ENCODE assay signal across 11 cellular contexts in genomic region chr2:160022162-160022561, GRCh38. TPM values are rescaled to one million over a fixed set of nuclear protein-coding genes. Genes with fewer than 3 reads are reported as not detected.
DNase-seq lines count a peak whose midpoint lies in the region; ATAC-seq, FAIRE-seq and TF ChIP-seq lines count a peak whose summit lies in the region.
"Had no signal": no experiment of that assay in that cellular context is flagged by ENCODE, and none has a peak within 500 bp of the region (broad histone marks: within the 10 kb centered on the region; RNA-seq: fewer than 3 reads in every experiment).

No MANE protein-coding gene starts in this region.

- no peaks in the 10 kb centered on the region for H3K27me3 ChIP-seq in RWPE2 (ENCODE audit: insufficient read depth, poor library complexity, severe bottlenecking)
- H3K27me3 ChIP-seq: testis had no signal

- H3K36me3 ChIP-seq in RWPE2 (ENCODE audit: low read depth), result peaks cover 6% of the 10 kb centered on the region

- FAIRE-seq in GM19239 (lab: Jason Lieb, UNC), result peak; percentile 33

- intact Hi-C loops in activated naive CD4-positive, alpha-beta T cell treated with anti-CD3 and anti-CD28 coated beads for 36 hours (cut with micrococcal nuclease), result loop anchor here (5.0 to 10.0 kb wide), 2 partner anchors 235 to 1117 kb away; no protein-coding TSS in a partner anchor

- H3K36me3 Mint-ChIP-seq in activated naive CD4-positive, alpha-beta T cell treated with anti-CD3 and anti-CD28 coated beads for 36 hours (ENCODE audit: low read depth), result no peaks in the 10 kb centered on the region
- H3K36me3 Mint-ChIP-seq in activated naive CD4-positive, alpha-beta T cell treated with anti-CD3 and anti-CD28 coated beads, Interleukin-2, amount 10 ng/mL, durations not matched to agents 7 days and 5 days, result no peaks in the 10 kb centered on the region

- no peaks in the 10 kb centered on the region for H3K4me1 Mint-ChIP-seq in activated naive CD4-positive, alpha-beta T cell treated with anti-CD3 and anti-CD28 coated beads for 36 hours (ENCODE audit: low read depth)
- H3K4me1 Mint-ChIP-seq in activated naive CD4-positive, alpha-beta T cell treated with anti-CD3 and anti-CD28 coated beads, Interleukin-2, amount 10 ng/mL, durations not matched to agents 7 days and 5 days, result no peaks in the 10 kb centered on the region

- CTCF ChIA-PET in activated naive CD4-positive, alpha-beta T cell treated with anti-CD3 and anti-CD28 coated beads for 36 hours (lab: Charles Lee), result interaction anchor here (0.5 to 1.6 kb wide), 10 partner anchors 19 to 951 kb away, joined by 3 to 6 read pairs (median 4); no protein-coding TSS in a partner anchor
- CTCF ChIA-PET in activated naive CD4-positive, alpha-beta T cell treated with anti-CD3 and anti-CD28 coated beads, Interleukin-2, amount 10 ng/mL, durations not matched to agents 7 days and 5 days (lab: Charles Lee), result interaction anchor here (1.0 kb wide), 2 partner anchors 24 to 903 kb away, joined by 3 read pairs; no protein-coding TSS in a partner anchor

- no peaks in the 10 kb centered on the region for H3K4me1 ChIP-seq in RWPE2 (ENCODE audit: insufficient read depth, poor library complexity, severe bottlenecking)
- H3K4me1 ChIP-seq: testis had no signal

- H3K4me3 ChIP-seq in RWPE2 (ENCODE audit: severe bottlenecking), result no peak overlapping the region
- H3K4me3 ChIP-seq: testis had no signal

- peak; percentile 36 for TF ChIP-seq CTCF in RWPE2 (IDR thresholded peaks at IDR 0.05; ENCODE audit: poor library complexity, severe bottlenecking)

- H3K27ac Mint-ChIP-seq in activated naive CD4-positive, alpha-beta T cell treated with anti-CD3 and anti-CD28 coated beads for 36 hours, result no peak overlapping the region
- H3K27ac Mint-ChIP-seq in activated naive CD4-positive, alpha-beta T cell treated with anti-CD3 and anti-CD28 coated beads, Interleukin-2, amount 10 ng/mL, durations not matched to agents 7 days and 5 days, result no peak overlapping the region

- peak; percentile 18 for DNase-seq in COLO829 (ENCODE audit: low spot score)
- no peak for DNase-seq in GM19239 (ENCODE audit: insufficient read length, low spot score)
- DNase-seq in RWPE2 (ENCODE audit: low spot score), result no peak
- DNase-seq in iPS-NIHi11 (ENCODE audit: low spot score), result peak; percentile 46
- no peak for DNase-seq in stimulated activated CD4-positive, alpha-beta T cell treated with anti-CD3 and anti-CD28 coated beads, Interleukin-2, amount 100 ng/mL, for 24 hours
- no peak for DNase-seq in activated naive CD4-positive, alpha-beta T cell treated with anti-CD3 and anti-CD28 coated beads for 36 hours
- DNase-seq in activated T-cell treated with anti-CD3 and anti-CD28 coated beads, Interleukin-2, amount 50 U/mL, for 48 hours, result no peak
- no peak for DNase-seq in activated naive CD4-positive, alpha-beta T cell treated with anti-CD3 and anti-CD28 coated beads, Interleukin-2, amount 10 ng/mL, durations not matched to agents 7 days and 5 days
- DNase-seq: activated gamma-delta T cell treated with Interleukin-2 at 50 U/mL for 16 hours, cortex of kidney, testis had no signal

- no peaks in the 10 kb centered on the region for H3K9me3 Mint-ChIP-seq in activated naive CD4-positive, alpha-beta T cell treated with anti-CD3 and anti-CD28 coated beads for 36 hours
- peaks cover 1% of the 10 kb centered on the region for H3K9me3 Mint-ChIP-seq in activated naive CD4-positive, alpha-beta T cell treated with anti-CD3 and anti-CD28 coated beads, Interleukin-2, amount 10 ng/mL, durations not matched to agents 7 days and 5 days

- ATAC-seq in RWPE2 (ENCODE audit: low read depth), result no peak

- H3K27ac ChIP-seq in RWPE2 (ENCODE audit: poor library complexity, severe bottlenecking), result no peak overlapping the region
- H3K27ac ChIP-seq: testis had no signal

- H3K4me3 Mint-ChIP-seq in activated naive CD4-positive, alpha-beta T cell treated with anti-CD3 and anti-CD28 coated beads for 36 hours, result no peak overlapping the region
- no peak overlapping the region for H3K4me3 Mint-ChIP-seq in activated naive CD4-positive, alpha-beta T cell treated with anti-CD3 and anti-CD28 coated beads, Interleukin-2, amount 10 ng/mL, durations not matched to agents 7 days and 5 days

- H3K27me3 Mint-ChIP-seq in activated naive CD4-positive, alpha-beta T cell treated with anti-CD3 and anti-CD28 coated beads for 36 hours (ENCODE audit: low read depth), result peaks cover 7% of the 10 kb centered on the region
- peaks cover 8% of the 10 kb centered on the region for H3K27me3 Mint-ChIP-seq in activated naive CD4-positive, alpha-beta T cell treated with anti-CD3 and anti-CD28 coated beads, Interleukin-2, amount 10 ng/mL, durations not matched to agents 7 days and 5 days

- H3K9me3 ChIP-seq in RWPE2 (ENCODE audit: severe bottlenecking), result no peaks in the 10 kb centered on the region
- H3K9me3 ChIP-seq: testis had no signal

RNA-seq across cellular contexts. Expression of gene PLA2R1, which starts 40.3 kb away (rescaled TPM):
- not detected for total RNA-seq in activated naive CD4-positive, alpha-beta T cell treated with anti-CD3 and anti-CD28 coated beads for 36 hours

Comparison
In these comparisons a context has a peak if more than half of its experiments do, and no peak if none do; other contexts are left out.
1. DNase-seq: peak in COLO829 (single experiment) and iPS-NIHi11 (single experiment); none in GM19239 (single experiment), RWPE2 (single experiment), stimulated activated CD4-positive, alpha-beta T cell treated with anti-CD3 and anti-CD28 coated beads, Interleukin-2, amount 100 ng/mL, for 24 hours (0 of 2), activated naive CD4-positive, alpha-beta T cell treated with anti-CD3 and anti-CD28 coated beads for 36 hours (single experiment), activated T-cell treated with anti-CD3 and anti-CD28 coated beads, Interleukin-2, amount 50 U/mL, for 48 hours (0 of 2) and activated naive CD4-positive, alpha-beta T cell treated with anti-CD3 and anti-CD28 coated beads, Interleukin-2, amount 10 ng/mL, durations not matched to agents 7 days and 5 days (single experiment).